ENCODE assay signal across 13 cellular contexts in genomic region chr3:170703121-170703588, GRCh38.
DNase-seq lines count a peak whose midpoint lies in the region; ATAC-seq and TF ChIP-seq lines count a peak whose summit lies in the region.
"Had no signal": no experiment of that assay in that cellular context is flagged by ENCODE, and none has a peak within 500 bp of the region (broad histone marks: within the 10 kb centered on the region; RNA-seq: fewer than 3 reads in every experiment).

No MANE protein-coding gene starts in this region.

- DNase-seq in GM04504 (ENCODE audit: low read depth) (peak; percentile 81), fibroblast of gingiva (ENCODE audit: low read depth) (peak; percentile 69), GOT3 (lab: John Stamatoyannopoulos, UW) (no peak), KG1 (lab: John Stamatoyannopoulos, UW) (no peak), NCI-H1694 (lab: John Stamatoyannopoulos, UW) (no peak)
- no peak for DNase-seq in stimulated activated naive CD8-positive, alpha-beta T cell treated with anti-CD3 and anti-CD28 coated beads, Interleukin-15, Interleukin-2, amounts not matched to agents 100 U/mL and 50 U/mL, for 24 hours
- DNase-seq: activated CD4-positive, alpha-beta memory T cell treated with anti-CD3 and anti-CD28 coated beads, Interleukin-2, amount 10 ng/mL, durations not matched to agents 7 days and 5 days; activated gamma-delta T cell treated with Interleukin-2 at 50 U/mL for 16 hours; Karpas-422; midbrain; posterior cingulate gyrus; stimulated activated CD4-positive, alpha-beta T cell treated with anti-CD3 and anti-CD28 coated beads, Interleukin-4, amount 100 ng/mL, for 4 hours had no signal

- peak; percentile 98 for ATAC-seq in SK-N-SH treated with all-trans-retinoic acid at 6 μM for 48 hours
- peak; percentile 78 for ATAC-seq in stimulated activated naive CD8-positive, alpha-beta T cell treated with anti-CD3 and anti-CD28 coated beads, Interleukin-15, Interleukin-2, amounts not matched to agents 100 U/mL and 50 U/mL, for 24 hours

TF ChIP-seq in SK-N-SH treated with all-trans-retinoic acid at 6 μM for 48 hours, 23 proteins besides CTCF, POLR2A, EP300 and RAD21:
- no peak for TF ChIP-seq ZNF70 (CRISPR knock-in tag; IDR thresholded peaks at IDR 0.05)
- no peak for TF ChIP-seq RARB (CRISPR knock-in tag; IDR thresholded peaks at IDR 0.05)
- no peak for TF ChIP-seq CREB5 (CRISPR knock-in tag; IDR thresholded peaks at IDR 0.05; ENCODE audit: low read depth)
- no peak for TF ChIP-seq PPARA (CRISPR knock-in tag; IDR thresholded peaks at IDR 0.05; ENCODE audit: borderline replicate concordance)
- TF ChIP-seq TSHZ2 (CRISPR knock-in tag; IDR thresholded peaks at IDR 0.05): no peak
- TF ChIP-seq POU6F1 (CRISPR knock-in tag; IDR thresholded peaks at IDR 0.05; ENCODE audit: borderline replicate concordance, low read depth): no peak
- no peak for TF ChIP-seq TOX (CRISPR knock-in tag; IDR thresholded peaks at IDR 0.05; ENCODE audit: borderline replicate concordance)
- no peak for TF ChIP-seq BACH2 (CRISPR knock-in tag; IDR thresholded peaks at IDR 0.05; ENCODE audit: borderline replicate concordance)

Comparison
In these comparisons a context has a peak if more than half of its experiments do, and no peak if none do; other contexts are left out.
1. DNase-seq: peak in GM04504 (single experiment) and fibroblast of gingiva (single experiment); none in stimulated activated naive CD8-positive, alpha-beta T cell treated with anti-CD3 and anti-CD28 coated beads, Interleukin-15, Interleukin-2, amounts not matched to agents 100 U/mL and 50 U/mL, for 24 hours (single experiment), GOT3 (single experiment), KG1 (single experiment) and NCI-H1694 (single experiment).